16 cellular contexts compared by ENCODE assay signal in the genomic region with DNA sequence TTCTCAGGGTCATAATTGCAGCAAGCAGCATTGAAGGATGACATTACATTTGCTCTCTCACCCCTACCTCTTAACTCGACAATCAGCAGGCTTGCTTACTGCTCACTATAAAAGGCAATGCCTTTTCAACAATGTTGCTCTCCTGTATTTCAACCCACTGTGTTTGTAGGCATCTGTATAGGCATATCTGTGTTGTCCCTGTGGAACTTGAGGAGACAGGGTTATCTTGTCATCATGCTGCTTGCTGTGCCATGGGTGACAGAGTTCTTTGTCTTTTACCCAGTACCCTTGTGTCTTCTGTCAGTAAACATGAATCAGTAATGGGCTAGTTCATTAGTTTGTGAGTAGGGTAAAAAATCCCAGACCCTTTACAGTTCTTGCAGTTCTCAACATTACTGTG.
"Had no signal": no experiment of that assay in that cellular context is flagged by ENCODE, and none has a peak within 500 bp of the region (broad histone marks: within the 10 kb centered on the region; RNA-seq: fewer than 3 reads in every experiment).

No MANE protein-coding gene starts in this region.

- ATAC-seq: activated CD8-positive, alpha-beta T cell treated with anti-CD3 and anti-CD28 coated beads, Interleukin-2, amount 10 ng/mL, durations not matched to agents 7 days and 5 days; sciatic nerve; stimulated activated naive CD8-positive, alpha-beta T cell treated with anti-CD3 and anti-CD28 coated beads, Interleukin-15, Interleukin-2, amounts not matched to agents 100 U/mL and 50 U/mL, for 24 hours had no signal

- H3K4me3 ChIP-seq: adrenal gland, colonic mucosa, prostate gland, spleen, testis had no signal

- H3K4me1 ChIP-seq: colonic mucosa, prostate gland had no signal

- DNase-seq: activated CD4-positive, alpha-beta T cell treated with anti-CD3 and anti-CD28 coated beads for 4 hours; activated CD8-positive, alpha-beta memory T cell treated with anti-CD3 and anti-CD28 coated beads, Interleukin-2, amount 50 U/mL, for 48 hours; activated CD8-positive, alpha-beta T cell treated with anti-CD3 and anti-CD28 coated beads, Interleukin-2, amount 10 ng/mL, durations not matched to agents 7 days and 5 days; adrenal gland; colonic mucosa; naive B cell; nucleus accumbens; spleen; stimulated activated CD4-positive, alpha-beta T cell treated with anti-CD3 and anti-CD28 coated beads, Interleukin-2, amount 100 ng/mL, for 24 hours; stimulated activated naive CD8-positive, alpha-beta T cell treated with anti-CD3 and anti-CD28 coated beads, Interleukin-15, Interleukin-2, amounts not matched to agents 100 U/mL and 50 U/mL, for 24 hours; testis; WERI-Rb-1 had no signal

- H3K27ac ChIP-seq: adrenal gland, colonic mucosa, prostate gland, spleen, testis, WERI-Rb-1 had no signal

- H3K9me3 ChIP-seq: adrenal gland, colonic mucosa, prostate gland, spleen, testis had no signal

- FAIRE-seq: frontal cortex, keratinocyte had no signal

- H3K36me3 ChIP-seq: adrenal gland, colonic mucosa, prostate gland, spleen, WERI-Rb-1 had no signal

- H3K27me3 ChIP-seq: adrenal gland, colonic mucosa, spleen, testis had no signal
